Comparison of ENCODE assay signal across 8 cellular contexts in genomic region chr9:96382839-96383164, GRCh38. TPM values are rescaled to one million over a fixed set of nuclear protein-coding genes. Genes with fewer than 3 reads are reported as not detected.
DNase-seq lines count a peak whose midpoint lies in the region; ATAC-seq and TF ChIP-seq lines count a peak whose summit lies in the region.

No MANE protein-coding gene starts in this region.

- H3K27me3 ChIP-seq in right cardiac atrium (ENCODE audit: control insufficient read depth, insufficient read depth), result no peaks in the 10 kb centered on the region

- H3K36me3 Mint-ChIP-seq in activated T-helper 1 cell treated with anti-CD3 and anti-CD28 coated beads, Interleukin-12 subunit alpha, Interleukin-12 subunit beta, Interleukin-2, Interleukin-4 antibody, amounts not matched to agents 30 ng/mL and 10 ng/mL and 1 ng/mL, durations not matched to agents 14 hours and 24 hours and 36 hours (ENCODE audit: low read depth), result peaks cover 33% of the 10 kb centered on the region

- DNase-seq in G401 (ENCODE audit: low spot score) (peak; percentile 32), right cardiac atrium (no peak), retinal pigment epithelial cell (ENCODE audit: low read depth) (no peak), GM13977 (ENCODE audit: low spot score) (no peak), islet precursor cell (no peak), SKM-1 (lab: John Stamatoyannopoulos, UW; ENCODE audit: unreplicated experiment) (no peak)
- DNase-seq in activated T-helper 1 cell treated with anti-CD3 and anti-CD28 coated beads, Interleukin-12 subunit alpha, Interleukin-12 subunit beta, Interleukin-2, Interleukin-4 antibody, amounts not matched to agents 30 ng/mL and 10 ng/mL and 1 ng/mL, durations not matched to agents 14 hours and 24 hours and 36 hours (ENCODE audit: low spot score), result no peak

- H3K4me1 Mint-ChIP-seq in activated T-helper 1 cell treated with anti-CD3 and anti-CD28 coated beads, Interleukin-12 subunit alpha, Interleukin-12 subunit beta, Interleukin-2, Interleukin-4 antibody, amounts not matched to agents 30 ng/mL and 10 ng/mL and 1 ng/mL, durations not matched to agents 14 hours and 24 hours and 36 hours (ENCODE audit: low read depth), result peaks cover 38% of the 10 kb centered on the region

- no peak overlapping the region for H3K27ac Mint-ChIP-seq in activated T-helper 1 cell treated with anti-CD3 and anti-CD28 coated beads, Interleukin-12 subunit alpha, Interleukin-12 subunit beta, Interleukin-2, Interleukin-4 antibody, amounts not matched to agents 30 ng/mL and 10 ng/mL and 1 ng/mL, durations not matched to agents 14 hours and 24 hours and 36 hours

- no peaks in the 10 kb centered on the region for H3K27me3 Mint-ChIP-seq in activated T-helper 1 cell treated with anti-CD3 and anti-CD28 coated beads, Interleukin-12 subunit alpha, Interleukin-12 subunit beta, Interleukin-2, Interleukin-4 antibody, amounts not matched to agents 30 ng/mL and 10 ng/mL and 1 ng/mL, durations not matched to agents 14 hours and 24 hours and 36 hours (ENCODE audit: insufficient read depth)

- ATAC-seq in right cardiac atrium, result no peak
- no peak for ATAC-seq in GM18870 (IDR thresholded peaks at IDR 0.05; ENCODE audit: unreplicated experiment)

- intact Hi-C loops in activated T-helper 1 cell treated with anti-CD3 and anti-CD28 coated beads, Interleukin-12 subunit alpha, Interleukin-12 subunit beta, Interleukin-2, Interleukin-4 antibody, amounts not matched to agents 30 ng/mL and 10 ng/mL and 1 ng/mL, durations not matched to agents 14 hours and 24 hours and 36 hours (cut with micrococcal nuclease), result loop anchor here (2.0 kb wide), 1 partner anchor 38 kb away; no protein-coding TSS in a partner anchor
- intact Hi-C loops in right cardiac atrium (cut with DNase I), result no loop called here

- in situ Hi-C loops in G401 (cut with HindIII; ENCODE audit: low sequenced_read_pairs), result no loop called here
- in situ Hi-C loops in GM13977 (cut with MboI; ENCODE audit: low pct_unique_long_range_greater_than_20kb, low sequenced_read_pairs, unreplicated experiment), result no loop called here

- H3K9me3 Mint-ChIP-seq in activated T-helper 1 cell treated with anti-CD3 and anti-CD28 coated beads, Interleukin-12 subunit alpha, Interleukin-12 subunit beta, Interleukin-2, Interleukin-4 antibody, amounts not matched to agents 30 ng/mL and 10 ng/mL and 1 ng/mL, durations not matched to agents 14 hours and 24 hours and 36 hours, result no peaks in the 10 kb centered on the region

- TF ChIP-seq CTCF in retinal pigment epithelial cell (conservative IDR thresholded peaks at IDR 0.05; ENCODE audit: low read depth, low read length) (no peak), GM13977 (IDR thresholded peaks at IDR 0.05; ENCODE audit: extremely low read depth, insufficient read depth, missing control alignments) (no peak)

- H3K27ac ChIP-seq in right cardiac atrium (ENCODE audit: low read length), result peak overlapping the region; percentile 94

- H3K4me3 Mint-ChIP-seq in activated T-helper 1 cell treated with anti-CD3 and anti-CD28 coated beads, Interleukin-12 subunit alpha, Interleukin-12 subunit beta, Interleukin-2, Interleukin-4 antibody, amounts not matched to agents 30 ng/mL and 10 ng/mL and 1 ng/mL, durations not matched to agents 14 hours and 24 hours and 36 hours, result peak overlapping the region; percentile 80

- WGBS in right cardiac atrium, result 28% methylated on average over 7 of the region's 7 CpGs

- H3K4me3 ChIP-seq in right cardiac atrium (ENCODE audit: low read length) (peak overlapping the region; percentile 100), retinal pigment epithelial cell (ENCODE audit: low read length) (peak overlapping the region; percentile 50)

- H3K9me3 ChIP-seq in right cardiac atrium (ENCODE audit: control insufficient read depth, low read length), result no peaks in the 10 kb centered on the region

- peaks cover 4% of the 10 kb centered on the region for H3K4me1 ChIP-seq in right cardiac atrium (ENCODE audit: control insufficient read depth, insufficient read depth, low read length)

RNA-seq across cellular contexts. Expression of gene SLC35D2, which starts 0.7 kb away (rescaled TPM):
- total RNA-seq in G401 (2014; rRNA removed; shearing (Covaris generic)), result 23.3 and 25.7 TPM in 2 replicates
- total RNA-seq in activated T-helper 1 cell treated with anti-CD3 and anti-CD28 coated beads, Interleukin-12 subunit alpha, Interleukin-12 subunit beta, Interleukin-2, Interleukin-4 antibody, amounts not matched to agents 30 ng/mL and 10 ng/mL and 1 ng/mL, durations not matched to agents 14 hours and 24 hours and 36 hours, result 7.9 and 8.5 TPM in 2 replicates
- total RNA-seq in right cardiac atrium, result 10 to 100 TPM; 13.0 to 17.9 (median 15.2) TPM
- polyA plus RNA-seq in right cardiac atrium, result 10.5 TPM

RNA-seq across cellular contexts. Expression of gene ZNF367, which starts 35.4 kb away (rescaled TPM):
- total RNA-seq in G401 (2014; rRNA removed; shearing (Covaris generic)), result 8.6 and 10.7 TPM in 2 replicates
- 21.8 and 22.0 TPM in 2 replicates for total RNA-seq in activated T-helper 1 cell treated with anti-CD3 and anti-CD28 coated beads, Interleukin-12 subunit alpha, Interleukin-12 subunit beta, Interleukin-2, Interleukin-4 antibody, amounts not matched to agents 30 ng/mL and 10 ng/mL and 1 ng/mL, durations not matched to agents 14 hours and 24 hours and 36 hours
- total RNA-seq in right cardiac atrium, result 1 to 10 TPM; 1.3 to 1.7 (median 1.5) TPM
- polyA plus RNA-seq in right cardiac atrium, result 0.86 TPM
